Comparison of ENCODE assay signal across 8 cellular contexts in the genomic region with DNA sequence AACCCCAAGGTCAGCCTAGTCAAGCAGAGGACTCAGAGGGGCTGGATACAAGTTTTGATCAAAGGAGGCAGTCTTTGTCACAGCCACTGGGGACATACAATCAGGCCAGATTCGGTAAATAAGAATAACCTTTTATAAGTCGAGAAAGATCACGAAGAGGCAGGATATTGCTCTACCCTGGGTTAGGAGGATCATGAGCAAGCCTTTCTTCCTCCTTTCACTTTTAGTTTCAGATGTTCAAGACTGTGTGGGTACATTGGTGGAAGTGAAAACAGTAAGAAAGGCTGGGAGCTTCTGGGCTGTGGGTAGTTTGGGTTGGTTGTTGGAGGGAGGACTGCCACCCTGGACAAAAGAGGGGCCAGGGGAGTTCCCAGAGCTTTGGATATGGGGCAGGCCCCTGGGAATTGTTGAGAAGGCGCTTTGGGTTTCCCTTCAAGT.
DNase-seq lines count a peak whose midpoint lies in the region; ATAC-seq and TF ChIP-seq lines count a peak whose summit lies in the region.

No MANE protein-coding gene starts in this region.

- H3K9me3 ChIP-seq in OCI-LY7 (ENCODE audit: low read length) (no peaks in the 10 kb centered on the region), tibial artery (no peaks in the 10 kb centered on the region), ovary (no peaks in the 10 kb centered on the region)

- peak overlapping the region; percentile 43 for H3K4me2 ChIP-seq in OCI-LY7 (ENCODE audit: low read length)

- 60 to 67% (median 64%) methylated on average over 4 of the region's 4 CpGs for WGBS in ovary, 3 donors

- H4K20me1 ChIP-seq in OCI-LY7 (ENCODE audit: insufficient read depth, low read length), result no peaks in the 10 kb centered on the region

- intact Hi-C loops in OCI-LY7 (cut with micrococcal nuclease; ENCODE audit: unreplicated experiment), result no loop called here
- intact Hi-C loops in tibial artery (cut with DNase I; ENCODE audit: low total_unique reads), result loop anchor here (10.0 kb wide), 1 partner anchor 235 kb away; no protein-coding TSS in a partner anchor
- intact Hi-C loops in ovary (cut with DNase I), result no loop called here

- no peaks in the 10 kb centered on the region for H3K9me2 ChIP-seq in OCI-LY7 (ENCODE audit: insufficient read depth, low read length)

- H3K36me3 ChIP-seq in OCI-LY7 (ENCODE audit: insufficient read depth, low read length) (no peaks in the 10 kb centered on the region), tibial artery (no peaks in the 10 kb centered on the region), ovary (no peaks in the 10 kb centered on the region)

- H3K4me3 ChIP-seq in OCI-LY7 (ENCODE audit: low read depth, low read length, poor library complexity, severe bottlenecking) (no peak overlapping the region), tibial artery (no peak overlapping the region), ovary (no peak overlapping the region)

- DNase-seq in OCI-LY7 (ENCODE audit: low spot score) (peak; percentile 73), left lobe of liver (ENCODE audit: low spot score) (no peak), tibial artery (no peak), glomerular visceral epithelial cell (ENCODE audit: extremely low spot score) (no peak), G401 (ENCODE audit: low spot score) (no peak), ovary (no peak)

- ATAC-seq in GM18519 (IDR thresholded peaks at IDR 0.05; ENCODE audit: low FRiP score, unreplicated experiment) (peak; percentile 99), HG02763 (IDR thresholded peaks at IDR 0.05; ENCODE audit: unreplicated experiment) (peak; percentile 100), left lobe of liver (peak; percentile 34)

- H3K79me2 ChIP-seq in OCI-LY7 (ENCODE audit: insufficient read depth, low read depth, low read length), result no peaks in the 10 kb centered on the region

- no TSS peak for BruUV-seq in OCI-LY7 (replicated peaks; lab: Mats Ljungman, UMichigan)

- TF ChIP-seq POLR2A in ovary (IDR thresholded peaks at IDR 0.05), result no peak

- TF ChIP-seq CTCF in OCI-LY7 (conservative IDR thresholded peaks at IDR 0.05; ENCODE audit: low read length) (peak; percentile 70), tibial artery (IDR thresholded peaks at IDR 0.05) (no peak), ovary (IDR thresholded peaks at IDR 0.05) (no peak)

- TF ChIP-seq EP300 in ovary (IDR thresholded peaks at IDR 0.05), result no peak

- CTCF ChIA-PET in OCI-LY7 (lab: Charles Lee; ENCODE audit: unreplicated experiment), result interaction anchor here (4.1 kb wide), 1 partner anchor 236 kb away, joined by 16 read pairs; no protein-coding TSS in a partner anchor

- POLR2A ChIA-PET in OCI-LY7 (lab: Charles Lee), result interaction anchor here (0.6 to 1.3 kb wide), 6 partner anchors 12 to 1541 kb away, joined by 3 to 5 read pairs (median 4); partner anchors contain the start of gene SNAPC1

- in situ Hi-C loops in G401 (cut with HindIII; ENCODE audit: low sequenced_read_pairs), result no loop called here

- H3K27me3 ChIP-seq in tibial artery, result peaks cover 0 to 6% of the 10 kb centered on the region in 2 donors
- H3K27me3 ChIP-seq in ovary, result no peaks in the 10 kb centered on the region

- peak overlapping the region; percentile 70 for H2AFZ ChIP-seq in OCI-LY7 (ENCODE audit: low read length)

- H3K27ac ChIP-seq in OCI-LY7 (ENCODE audit: low read depth, low read length, poor library complexity, severe bottlenecking), result no peak overlapping the region
- no peak overlapping the region for H3K27ac ChIP-seq in tibial artery
- H3K27ac ChIP-seq in ovary, result no peak overlapping the region

- peaks cover 6% of the 10 kb centered on the region for H3K4me1 ChIP-seq in OCI-LY7 (ENCODE audit: insufficient read depth, low read length, poor library complexity, severe bottlenecking)
- no peaks in the 10 kb centered on the region for H3K4me1 ChIP-seq in tibial artery
- H3K4me1 ChIP-seq in ovary (ENCODE audit: insufficient read depth), result no peaks in the 10 kb centered on the region

Comparison
In these comparisons a context has a peak if more than half of its experiments do, and no peak if none do; other contexts are left out.
1. ATAC-seq: peak in every context shown above with its lines; median percentile 100 in HG02763; 99 in GM18519; 34 in left lobe of liver.